ENCODE assay signal across 21 cellular contexts in genomic region chr6:80872951-80873308, GRCh38.
DNase-seq lines count a peak whose midpoint lies in the region; ATAC-seq, FAIRE-seq and TF ChIP-seq lines count a peak whose summit lies in the region.
"Had no signal": no experiment of that assay in that cellular context is flagged by ENCODE, and none has a peak within 500 bp of the region (broad histone marks: within the 10 kb centered on the region; RNA-seq: fewer than 3 reads in every experiment).

No MANE protein-coding gene starts in this region.

- no peak overlapping the region for H3K27ac ChIP-seq in liver (ENCODE audit: low read depth in 1 of 2, low read length in 2 of 2)
- H3K27ac ChIP-seq in HepG2 (ENCODE audit: extremely low read length, insufficient read depth, low read length), result no peak overlapping the region
- H3K27ac ChIP-seq in SK-N-MC, result peak overlapping the region; percentile 100
- peak overlapping the region in 2 of 3 donors; percentile 3 to 73 for H3K27ac ChIP-seq in right lobe of liver
- no peak overlapping the region for H3K27ac ChIP-seq in osteoblast (ENCODE audit: low read depth, low read length)
- H3K27ac ChIP-seq: 22Rv1, A549, BLaER1 had no signal

- H3K4me1 ChIP-seq in liver (ENCODE audit: control insufficient read depth in 4 of 4, insufficient read depth in 4 of 4, low read length in 3 of 4) (peaks cover 0 to 9% (median 3%) of the 10 kb centered on the region in 4 donors), HepG2 (ENCODE audit: insufficient read depth, low read length) (no peaks in the 10 kb centered on the region), right lobe of liver (peaks cover 0 to 9% (median 2%) of the 10 kb centered on the region in 4 donors), osteoblast (ENCODE audit: insufficient read depth, low read length) (no peaks in the 10 kb centered on the region)
- H3K4me1 ChIP-seq: A549, BE2C, BLaER1 had no signal

- peak overlapping the region in 1 of 2 donors; percentile 20 for H3K9ac ChIP-seq in liver (ENCODE audit: low read depth in 1 of 2, low read length in 2 of 2)
- H3K9ac ChIP-seq in HepG2 (ENCODE audit: insufficient read depth, low read depth, low read length), result no peak overlapping the region
- peak overlapping the region; percentile 52 for H3K9ac ChIP-seq in SK-N-MC (ENCODE audit: insufficient read length)
- H3K9ac ChIP-seq: BLaER1 had no signal

- POLR2A ChIA-PET in HepG2 (lab: Yijun Ruan, JAX), result no interaction called here

- H3K27me3 ChIP-seq in liver (ENCODE audit: control insufficient read depth in 4 of 4, insufficient read depth in 4 of 4, low read length in 3 of 4), result no peaks in the 10 kb centered on the region
- no peaks in the 10 kb centered on the region for H3K27me3 ChIP-seq in HepG2 (ENCODE audit: control insufficient read depth in 1 of 2, insufficient read depth in 2 of 2, low read length in 2 of 2)
- H3K27me3 ChIP-seq in right lobe of liver, result no peaks in the 10 kb centered on the region
- no peaks in the 10 kb centered on the region for H3K27me3 ChIP-seq in osteoblast (ENCODE audit: insufficient read depth, low read length)
- H3K27me3 ChIP-seq: BE2C, BLaER1 had no signal

- H3K9me3 ChIP-seq in liver (ENCODE audit: control insufficient read depth in 4 of 4, low read length in 3 of 4) (no peaks in the 10 kb centered on the region), HepG2 (ENCODE audit: low read length) (peaks cover 55% of the 10 kb centered on the region), SK-N-MC (ENCODE audit: low read depth, low read length) (peaks cover 6% of the 10 kb centered on the region; the same call in 1 of the 2 replicates), right lobe of liver (no peaks in the 10 kb centered on the region), osteoblast (ENCODE audit: low read depth, low read length) (no peaks in the 10 kb centered on the region)
- H3K9me3 ChIP-seq: A549, BE2C, BLaER1 had no signal

- ATAC-seq in HepG2 (no peak), right lobe of liver (peak; percentile 50 to 71 (median 68)), HG03039 (IDR thresholded peaks at IDR 0.05; ENCODE audit: unreplicated experiment) (no peak)
- ATAC-seq: A549 had no signal

- CTCF ChIA-PET in HepG2 (lab: Yijun Ruan, JAX; ENCODE audit: low intra/inter-chr PET ratio, low total read pairs), result no interaction called here

- no TSS peak for BruUV-seq in HepG2 (replicated peaks; lab: Mats Ljungman, UMichigan)

- TF ChIP-seq EP300 in HepG2 (IDR thresholded peaks at IDR 0.05; ENCODE audit: low read depth in 2 of 2, low read length in 2 of 2), result no peak
- TF ChIP-seq EP300 in HepG2 (CRISPR knock-in tag; IDR thresholded peaks at IDR 0.05; ENCODE audit: borderline replicate concordance), result no peak

- 35% methylated on average over 1 of the region's 1 CpG for WGBS in liver
- WGBS in HepG2 (ENCODE audit: low lambda C conversion rate), result 3% methylated on average over 1 of the region's 1 CpG
- WGBS in right lobe of liver (ENCODE audit: insufficient coverage, low coverage, low lambda C conversion rate, missing lambda C conversion rate), result 27% methylated on average over 1 of the region's 1 CpG

- intact Hi-C loops in HepG2 (cut with micrococcal nuclease; ENCODE audit: unreplicated experiment) (no loop called here), right lobe of liver (cut with DNase I) (no loop called here)

- H3K4me2 ChIP-seq in HepG2 (ENCODE audit: low read depth, low read length) (no peak overlapping the region), osteoblast (ENCODE audit: insufficient read depth, low read length) (no peak overlapping the region)
- H3K4me2 ChIP-seq: A549, BLaER1 had no signal

- in situ Hi-C loops in HepG2 (cut with HindIII; ENCODE audit: extremely low pct_ligation_motif_present, low pct_unique_long_range_greater_than_20kb), result no loop called here

- no peak for TF ChIP-seq CTCF in liver (IDR thresholded peaks at IDR 0.05; ENCODE audit: low read depth, low read length, missing input control)
- no peak for TF ChIP-seq CTCF in HepG2 (CRISPR knock-in tag; IDR thresholded peaks at IDR 0.05)
- no peak for TF ChIP-seq CTCF in right lobe of liver (IDR thresholded peaks at IDR 0.05)
- no peak for TF ChIP-seq CTCF in osteoblast (IDR thresholded peaks at IDR 0.05; ENCODE audit: extremely low read depth, low read depth, low read length)
- no peak for TF ChIP-seq CTCF in D721Med (IDR thresholded peaks at IDR 0.05; ENCODE audit: insufficient read depth, missing control alignments)

- FAIRE-seq in HepG2 (lab: Jason Lieb, UNC) (no peak), D721Med (lab: Jason Lieb, UNC) (no peak)
- FAIRE-seq: A549, GM12891, GM18507 had no signal

- TF ChIP-seq POLR2A in HepG2 (IDR thresholded peaks at IDR 0.05; ENCODE audit: insufficient read depth in 1 of 2, low read depth in 2 of 2, low read length in 2 of 2), result no peak
- TF ChIP-seq POLR2A in right lobe of liver (IDR thresholded peaks at IDR 0.05), result no peak

- no peaks in the 10 kb centered on the region for H3K79me2 ChIP-seq in HepG2 (ENCODE audit: insufficient read depth, low read length)
- no peaks in the 10 kb centered on the region for H3K79me2 ChIP-seq in osteoblast (ENCODE audit: insufficient read depth, low read length)

- H3K4me3 ChIP-seq in liver (ENCODE audit: low read depth in 1 of 3, low read length in 3 of 3) (no peak overlapping the region), HepG2 (replicated peaks in 1 of 3; ENCODE audit: insufficient read depth in 1 of 3, low read depth in 2 of 3, low read length in 3 of 3) (no peak overlapping the region), SK-N-MC (peak overlapping the region; percentile 56), right lobe of liver (no peak overlapping the region), osteoblast (ENCODE audit: insufficient read depth, low read length) (no peak overlapping the region)
- H3K4me3 ChIP-seq: A549, BLaER1 had no signal

- H2AFZ ChIP-seq in HepG2 (ENCODE audit: low read length), result no peak overlapping the region
- peak overlapping the region; percentile 35 for H2AFZ ChIP-seq in osteoblast (ENCODE audit: low read length)

- H4K20me1 ChIP-seq in HepG2 (ENCODE audit: insufficient read depth, low read length) (no peaks in the 10 kb centered on the region), osteoblast (ENCODE audit: insufficient read depth, low read length) (no peaks in the 10 kb centered on the region)
- H4K20me1 ChIP-seq: BLaER1 had no signal

- H3K36me3 ChIP-seq in liver (ENCODE audit: control insufficient read depth in 4 of 4, insufficient read depth in 3 of 4, low read depth in 1 of 4, low read length in 3 of 4) (no peaks in the 10 kb centered on the region), HepG2 (replicated peaks in 1 of 2; ENCODE audit: control insufficient read depth in 1 of 2, insufficient read depth in 2 of 2, low read length in 2 of 2) (no peaks in the 10 kb centered on the region), SK-N-MC (ENCODE audit: insufficient read depth, low read length) (peaks cover 17% of the 10 kb centered on the region; the same call in 1 of the 2 replicates), right lobe of liver (no peaks in the 10 kb centered on the region), osteoblast (ENCODE audit: insufficient read depth, low read length) (no peaks in the 10 kb centered on the region)
- H3K36me3 ChIP-seq: BE2C, BLaER1 had no signal

- DNase-seq in HepG2 (ENCODE audit: low spot score) (no peak), SK-N-MC (ENCODE audit: low read depth, low spot score) (peak; percentile 85), right lobe of liver (no peak), osteoblast (ENCODE audit: insufficient read length, low spot score, missing footprints) (no peak), iPS-NIHi7 (ENCODE audit: extremely low spot score) (no peak), D721Med (ENCODE audit: insufficient read length, low spot score) (no peak)
- DNase-seq: ACHN; BE2C; CD4-positive, alpha-beta memory T cell; CD4-positive, CD25-positive, alpha-beta regulatory T cell; CD8-positive, alpha-beta memory T cell; COR-L47; DMS79 treated with DMSO at 0.1 percent for 48 hours; GF-D8 had no signal

- TF ChIP-seq RAD21 in liver (IDR thresholded peaks at IDR 0.05) (no peak), HepG2 (CRISPR knock-in tag; IDR thresholded peaks at IDR 0.05) (no peak)

TF ChIP-seq in liver, 16 proteins besides CTCF, POLR2A, EP300 and RAD21:
- TF ChIP-seq GABPA (IDR thresholded peaks at IDR 0.05 in 1 of 2, conservative IDR thresholded peaks at IDR 0.05 in 1 of 2) (no peak), HNF4A (conservative IDR thresholded peaks at IDR 0.05) (no peak), FOXA1 (IDR thresholded peaks at IDR 0.05) (peak; percentile 7)

TF ChIP-seq in HepG2, 621 proteins besides CTCF, POLR2A, EP300 and RAD21:
- no peak for TF ChIP-seq NR2F2 (IDR thresholded peaks at IDR 0.05; ENCODE audit: borderline replicate concordance, low read depth)
- TF ChIP-seq ZNF614 (CRISPR knock-in tag; IDR thresholded peaks at IDR 0.05; ENCODE audit: borderline replicate concordance), result no peak
- no peak for TF ChIP-seq POLR2AphosphoS5 (IDR thresholded peaks at IDR 0.05; ENCODE audit: low read depth, low read length)
- no peak for TF ChIP-seq ZNF773 (CRISPR knock-in tag; IDR thresholded peaks at IDR 0.05; ENCODE audit: borderline replicate concordance)
- TF ChIP-seq BRD4 (CRISPR knock-in tag; IDR thresholded peaks at IDR 0.05), result no peak
- TF ChIP-seq ZNF549 (CRISPR knock-in tag; IDR thresholded peaks at IDR 0.05), result no peak
- no peak for TF ChIP-seq SSRP1 (CRISPR knock-in tag; IDR thresholded peaks at IDR 0.05)

Comparison
In these comparisons a context has a peak if more than half of its experiments do, and no peak if none do; other contexts are left out.
1. H3K27ac ChIP-seq: peak in SK-N-MC (single experiment) and right lobe of liver (2 of 3); none in liver (0 of 2), HepG2 (single experiment) and osteoblast (single experiment).
2. ATAC-seq: peak in right lobe of liver (4 of 4); none in HepG2 (single experiment) and HG03039 (single experiment).